8 cellular contexts compared by ENCODE assay signal in genomic region chr10:34723746-34724145, GRCh38.
DNase-seq lines count a peak whose midpoint lies in the region; ATAC-seq and TF ChIP-seq lines count a peak whose summit lies in the region.

No MANE protein-coding gene starts in this region.

- peaks cover 5% of the 10 kb centered on the region for H3K36me3 Mint-ChIP-seq in Caco-2 (ENCODE audit: insufficient read depth, unreplicated experiment)
- H3K36me3 Mint-ChIP-seq in memory B cell: no peaks in the 10 kb centered on the region
- H3K36me3 Mint-ChIP-seq in natural killer cell treated with Interleukin-12 subunit alpha and Interleukin-12 subunit beta and Interleukin-15 and Interleukin-18, amount 100 ng/mL, for 72 hours: no peaks in the 10 kb centered on the region
- H3K36me3 Mint-ChIP-seq in activated T-cell treated with anti-CD3 and anti-CD28 coated beads, Interleukin-2, amount 50 U/mL, for 4 hours (ENCODE audit: insufficient read depth): no peaks in the 10 kb centered on the region

- no peak overlapping the region for H3K4me3 ChIP-seq in Caco-2 (ENCODE audit: low read depth, low read length)
- no peak overlapping the region for H3K4me3 ChIP-seq in colonic mucosa

- no peaks in the 10 kb centered on the region for H3K27me3 ChIP-seq in Caco-2 (replicated peaks; ENCODE audit: control insufficient read depth, insufficient read depth, low read length)
- H3K27me3 ChIP-seq in colonic mucosa: no peaks in the 10 kb centered on the region

- POLR2A ChIA-PET in Caco-2 (lab: Charles Lee): no interaction called here

- no peak overlapping the region for H3K4me3 Mint-ChIP-seq in Caco-2 (ENCODE audit: unreplicated experiment)
- no peak overlapping the region for H3K4me3 Mint-ChIP-seq in memory B cell
- no peak overlapping the region for H3K4me3 Mint-ChIP-seq in natural killer cell treated with Interleukin-12 subunit alpha and Interleukin-12 subunit beta and Interleukin-15 and Interleukin-18, amount 100 ng/mL, for 72 hours
- H3K4me3 Mint-ChIP-seq in activated T-cell treated with anti-CD3 and anti-CD28 coated beads, Interleukin-2, amount 50 U/mL, for 4 hours: no peak overlapping the region

- TF ChIP-seq CTCF in Caco-2 (IDR thresholded peaks at IDR 0.05; ENCODE audit: insufficient read depth in 1 of 2, low read depth in 1 of 2, low read length in 1 of 2, severe bottlenecking in 1 of 2, unreplicated experiment in 1 of 2): peak; percentile 31 to 66
- TF ChIP-seq CTCF in colonic mucosa (IDR thresholded peaks at IDR 0.05): peak; percentile 40

- CTCF ChIA-PET in Caco-2 (lab: Charles Lee): interaction anchor here (0.5 to 2.7 kb wide), 12 partner anchors 9 to 270 kb away, joined by 3 to 18 read pairs (median 4); no protein-coding TSS in a partner anchor

- ATAC-seq in GM19397 (IDR thresholded peaks at IDR 0.05; ENCODE audit: unreplicated experiment) (peak; percentile 61), memory B cell (ENCODE audit: low read depth) (no peak)
- no peak for ATAC-seq in natural killer cell treated with Interleukin-12 subunit alpha and Interleukin-12 subunit beta and Interleukin-15 and Interleukin-18, amount 100 ng/mL, for 72 hours
- ATAC-seq in activated T-cell treated with anti-CD3 and anti-CD28 coated beads, Interleukin-2, amount 50 U/mL, for 4 hours: no peak

- no peaks in the 10 kb centered on the region for H3K9me3 ChIP-seq in Caco-2
- H3K9me3 ChIP-seq in colonic mucosa: no peaks in the 10 kb centered on the region

- H3K9me3 Mint-ChIP-seq in Caco-2 (ENCODE audit: unreplicated experiment): no peaks in the 10 kb centered on the region
- H3K9me3 Mint-ChIP-seq in memory B cell: no peaks in the 10 kb centered on the region
- H3K9me3 Mint-ChIP-seq in natural killer cell treated with Interleukin-12 subunit alpha and Interleukin-12 subunit beta and Interleukin-15 and Interleukin-18, amount 100 ng/mL, for 72 hours: no peaks in the 10 kb centered on the region
- no peaks in the 10 kb centered on the region for H3K9me3 Mint-ChIP-seq in activated T-cell treated with anti-CD3 and anti-CD28 coated beads, Interleukin-2, amount 50 U/mL, for 4 hours

- no TSS peak for BruUV-seq in Caco-2 (replicated peaks; lab: Mats Ljungman, UMichigan)

- H3K9ac ChIP-seq in colonic mucosa (ENCODE audit: low read depth in 2 of 2, low read length in 2 of 2): no peak overlapping the region

- peaks cover 26% of the 10 kb centered on the region for H3K4me1 Mint-ChIP-seq in Caco-2 (ENCODE audit: low read depth, unreplicated experiment)
- H3K4me1 Mint-ChIP-seq in memory B cell: no peaks in the 10 kb centered on the region
- H3K4me1 Mint-ChIP-seq in natural killer cell treated with Interleukin-12 subunit alpha and Interleukin-12 subunit beta and Interleukin-15 and Interleukin-18, amount 100 ng/mL, for 72 hours (ENCODE audit: low read depth in 2 of 2): no peaks in the 10 kb centered on the region
- no peaks in the 10 kb centered on the region for H3K4me1 Mint-ChIP-seq in activated T-cell treated with anti-CD3 and anti-CD28 coated beads, Interleukin-2, amount 50 U/mL, for 4 hours (ENCODE audit: low read depth)

- no peaks in the 10 kb centered on the region for H3K27me3 Mint-ChIP-seq in Caco-2 (ENCODE audit: insufficient read depth, unreplicated experiment)
- no peaks in the 10 kb centered on the region for H3K27me3 Mint-ChIP-seq in memory B cell
- peaks cover 7 to 11% of the 10 kb centered on the region in 2 donors for H3K27me3 Mint-ChIP-seq in natural killer cell treated with Interleukin-12 subunit alpha and Interleukin-12 subunit beta and Interleukin-15 and Interleukin-18, amount 100 ng/mL, for 72 hours
- H3K27me3 Mint-ChIP-seq in activated T-cell treated with anti-CD3 and anti-CD28 coated beads, Interleukin-2, amount 50 U/mL, for 4 hours (ENCODE audit: low read depth): no peaks in the 10 kb centered on the region

- H3K4me1 ChIP-seq in Caco-2: peaks cover 25% of the 10 kb centered on the region
- H3K4me1 ChIP-seq in colonic mucosa: no peaks in the 10 kb centered on the region

- H3K27ac Mint-ChIP-seq in Caco-2 (ENCODE audit: unreplicated experiment): no peak overlapping the region
- H3K27ac Mint-ChIP-seq in memory B cell: peak overlapping the region; percentile 2
- no peak overlapping the region for H3K27ac Mint-ChIP-seq in natural killer cell treated with Interleukin-12 subunit alpha and Interleukin-12 subunit beta and Interleukin-15 and Interleukin-18, amount 100 ng/mL, for 72 hours

- DNase-seq in Caco-2 (peak in 1 of 2 experiments; percentile 51), NCI-H1694 (lab: John Stamatoyannopoulos, UW) (peak; percentile 66), colonic mucosa (peak; percentile 65), memory B cell (ENCODE audit: low spot score in 2 of 2) (no peak)
- DNase-seq in natural killer cell treated with Interleukin-12 subunit alpha and Interleukin-12 subunit beta and Interleukin-15 and Interleukin-18, amount 100 ng/mL, for 72 hours (ENCODE audit: low spot score): no peak
- no peak for DNase-seq in effector CD8-positive, alpha-beta T cell (lab: John Stamatoyannopoulos, UW)
- no peak for DNase-seq in activated T-cell treated with anti-CD3 and anti-CD28 coated beads, Interleukin-2, amount 50 U/mL, for 4 hours

- no peak overlapping the region for H3K27ac ChIP-seq in colonic mucosa

- intact Hi-C loops in Caco-2 (cut with micrococcal nuclease; ENCODE audit: unreplicated experiment): loop anchor here (1.0 to 5.0 kb wide), 3 partner anchors 69 to 264 kb away; no protein-coding TSS in a partner anchor
- intact Hi-C loops in colonic mucosa (cut with DNase I): loop anchor here (10.0 kb wide), 2 partner anchors 91 to 221 kb away; partner anchors contain the start of gene PARD3

- H3K36me3 ChIP-seq in Caco-2 (ENCODE audit: control insufficient read depth, insufficient read depth, low read length) (no peaks in the 10 kb centered on the region), colonic mucosa (no peaks in the 10 kb centered on the region)

Comparison
In these comparisons a context has a peak if more than half of its experiments do, and no peak if none do; other contexts are left out.
1. DNase-seq: peak in NCI-H1694 (single experiment) and colonic mucosa (single experiment); none in memory B cell (0 of 2), natural killer cell treated with Interleukin-12 subunit alpha and Interleukin-12 subunit beta and Interleukin-15 and Interleukin-18, amount 100 ng/mL, for 72 hours (single experiment), effector CD8-positive, alpha-beta T cell (single experiment) and activated T-cell treated with anti-CD3 and anti-CD28 coated beads, Interleukin-2, amount 50 U/mL, for 4 hours (single experiment).